ENCODE assay signal across 11 cellular contexts in the genomic region with DNA sequence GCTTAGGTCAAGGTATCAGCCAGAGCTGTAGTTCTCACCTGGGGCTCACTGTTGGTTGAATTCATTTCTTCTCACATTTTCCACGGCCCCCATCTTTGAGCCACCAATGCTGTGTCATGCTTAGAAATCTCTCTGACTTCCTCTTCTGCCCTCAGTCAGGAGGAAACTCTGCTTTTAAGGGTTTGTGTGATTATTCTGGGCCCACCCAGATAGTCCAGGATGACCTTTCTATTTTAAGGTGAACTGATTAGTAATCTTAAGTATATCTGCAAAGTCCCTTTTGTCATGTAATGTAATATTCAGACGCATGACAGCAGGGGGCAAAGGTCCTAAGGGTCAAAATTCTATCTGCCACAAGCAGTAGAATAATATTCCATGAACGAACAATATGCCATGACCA.
"Had no signal": no experiment of that assay in that cellular context is flagged by ENCODE, and none has a peak within 500 bp of the region (broad histone marks: within the 10 kb centered on the region; RNA-seq: fewer than 3 reads in every experiment).

No MANE protein-coding gene starts in this region.

- ATAC-seq: gastroesophageal sphincter, heart right ventricle, left cardiac atrium, right lobe of liver had no signal

- H3K36me3 Mint-ChIP-seq: activated naive CD4-positive, alpha-beta T cell treated with anti-CD3 and anti-CD28 coated beads, Interleukin-2, amount 10 ng/mL, durations not matched to agents 7 days and 5 days had no signal

- DNase-seq: activated naive CD4-positive, alpha-beta T cell treated with anti-CD3 and anti-CD28 coated beads, Interleukin-2, amount 10 ng/mL, durations not matched to agents 7 days and 5 days; activated T-cell treated with anti-CD3 and anti-CD28 coated beads, Interleukin-2, amount 50 U/mL, for 24 hours; erythroblast; heart right ventricle; left cardiac atrium; naive B cell; ovary; right lobe of liver; substantia nigra; SW 1271 had no signal

- H3K27ac Mint-ChIP-seq: activated naive CD4-positive, alpha-beta T cell treated with anti-CD3 and anti-CD28 coated beads, Interleukin-2, amount 10 ng/mL, durations not matched to agents 7 days and 5 days; activated T-cell treated with anti-CD3 and anti-CD28 coated beads, Interleukin-2, amount 50 U/mL, for 24 hours had no signal

- H3K4me1 Mint-ChIP-seq: activated naive CD4-positive, alpha-beta T cell treated with anti-CD3 and anti-CD28 coated beads, Interleukin-2, amount 10 ng/mL, durations not matched to agents 7 days and 5 days had no signal

- H3K9me3 Mint-ChIP-seq: activated naive CD4-positive, alpha-beta T cell treated with anti-CD3 and anti-CD28 coated beads, Interleukin-2, amount 10 ng/mL, durations not matched to agents 7 days and 5 days; activated T-cell treated with anti-CD3 and anti-CD28 coated beads, Interleukin-2, amount 50 U/mL, for 24 hours had no signal

- H3K4me3 Mint-ChIP-seq: activated naive CD4-positive, alpha-beta T cell treated with anti-CD3 and anti-CD28 coated beads, Interleukin-2, amount 10 ng/mL, durations not matched to agents 7 days and 5 days; activated T-cell treated with anti-CD3 and anti-CD28 coated beads, Interleukin-2, amount 50 U/mL, for 24 hours; naive B cell had no signal
